1 cellular context compared by ENCODE assay signal in the genomic region with DNA sequence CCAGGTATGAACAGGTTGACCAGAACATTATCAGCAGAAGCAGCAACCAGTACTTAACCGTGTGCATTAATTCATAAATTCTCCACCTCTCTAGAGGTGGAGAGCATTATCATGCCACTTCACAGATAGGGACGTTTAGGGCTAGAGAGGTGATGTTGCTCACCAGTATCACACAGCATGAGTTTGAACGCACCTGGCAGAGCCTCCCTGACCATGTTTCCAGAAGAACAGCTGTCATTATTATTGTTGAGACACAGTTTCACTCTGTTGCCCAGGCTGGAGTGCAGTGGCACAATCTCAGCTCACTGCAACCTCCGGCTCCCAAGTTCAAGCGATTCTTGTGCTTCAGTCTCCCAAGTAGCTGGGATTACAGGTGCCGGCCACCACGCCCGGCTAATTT.
TF ChIP-seq lines count a peak whose summit lies in the region.

No MANE protein-coding gene starts in this region.

TF ChIP-seq in A549, 52 proteins besides CTCF, POLR2A, EP300 and RAD21:
- TF ChIP-seq HOXA7 (CRISPR knock-in tag; IDR thresholded peaks at IDR 0.05) (no peak), FOSL2 (IDR thresholded peaks at IDR 0.05) (no peak), FOSL2 (CRISPR knock-in tag; IDR thresholded peaks at IDR 0.05) (no peak), EHMT2 (IDR thresholded peaks at IDR 0.05; ENCODE audit: low read depth) (no peak)
- TF ChIP-seq, protein P1, sequence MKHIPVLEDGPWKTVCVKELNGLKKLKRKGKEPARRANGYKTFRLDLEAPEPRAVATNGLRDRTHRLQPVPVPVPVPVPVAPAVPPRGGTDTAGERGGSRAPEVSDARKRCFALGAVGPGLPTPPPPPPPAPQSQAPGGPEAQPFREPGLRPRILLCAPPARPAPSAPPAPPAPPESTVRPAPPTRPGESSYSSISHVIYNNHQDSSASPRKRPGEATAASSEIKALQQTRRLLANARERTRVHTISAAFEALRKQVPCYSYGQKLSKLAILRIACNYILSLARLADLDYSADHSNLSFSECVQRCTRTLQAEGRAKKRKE (CRISPR knock-in tag; IDR thresholded peaks at IDR 0.05; ENCODE audit: low read depth) = no peak
